Comparison of ENCODE assay signal across 8 cellular contexts in genomic region chr15:41559489-41560177, GRCh38. TPM values are rescaled to one million over a fixed set of nuclear protein-coding genes. Genes with fewer than 3 reads are reported as not detected.
A peak's percentile ranks its signal among the peaks of the same experiment; 100 is the strongest.
DNase-seq lines count a peak whose midpoint lies in the region; ATAC-seq, FAIRE-seq and TF ChIP-seq lines count a peak whose summit lies in the region.

No MANE protein-coding gene starts in this region.

- DNase-seq in CD14-positive monocyte (ENCODE audit: low spot score) (no peak), breast epithelium (ENCODE audit: low spot score in 2 of 2) (peak in 1 of 2 donors; percentile 17), HepG2 (ENCODE audit: low spot score) (no peak), testis (peak; percentile 63), NCI-H2081 (lab: John Stamatoyannopoulos, UW) (no peak)
- DNase-seq in Jurkat, Clone E6-1 (ENCODE audit: low read depth, low spot score): no peak

- TF ChIP-seq POLR2A in breast epithelium (IDR thresholded peaks at IDR 0.05) (no peak), HepG2 (IDR thresholded peaks at IDR 0.05; ENCODE audit: insufficient read depth in 1 of 2, low read depth in 2 of 2, low read length in 2 of 2) (no peak), testis (IDR thresholded peaks at IDR 0.05) (no peak)

- peak overlapping the region; percentile 13 to 52 for H3K27ac ChIP-seq in breast epithelium
- no peak overlapping the region for H3K27ac ChIP-seq in HepG2 (ENCODE audit: extremely low read length, insufficient read depth, low read length)
- peak overlapping the region; percentile 89 to 90 for H3K27ac ChIP-seq in testis

- H3K27me3 Mint-ChIP-seq in CD14-positive monocyte (ENCODE audit: low read depth in 3 of 3): peaks cover 23 to 36% (median 31%) of the 10 kb centered on the region in 3 donors

- H3K4me1 ChIP-seq in breast epithelium (peaks cover 6 to 7% of the 10 kb centered on the region in 2 donors), HepG2 (ENCODE audit: insufficient read depth, low read length) (peaks cover 69% of the 10 kb centered on the region), testis (peaks cover 59% of the 10 kb centered on the region)

- H3K9me3 ChIP-seq in breast epithelium (no peaks in the 10 kb centered on the region), HepG2 (ENCODE audit: low read length) (no peaks in the 10 kb centered on the region), testis (no peaks in the 10 kb centered on the region)

- CTCF ChIA-PET in HepG2 (lab: Yijun Ruan, JAX; ENCODE audit: low intra/inter-chr PET ratio, low total read pairs): interaction anchor here (2.7 kb wide), 1 partner anchor 26 kb away, joined by 10 read pairs; no protein-coding TSS in a partner anchor

- peak overlapping the region; percentile 65 for H3K9ac ChIP-seq in HepG2 (ENCODE audit: insufficient read depth, low read depth, low read length)

- no TSS peak for BruUV-seq in HepG2 (replicated peaks; lab: Mats Ljungman, UMichigan)

- POLR2A ChIA-PET in HepG2 (lab: Yijun Ruan, JAX): interaction anchor here (1.2 to 3.6 kb wide), 2 partner anchors 9 to 16 kb away, joined by 5 to 14 read pairs; partner anchors contain the start of gene RPAP1

- ATAC-seq in HepG2 (no peak), HG02588 (IDR thresholded peaks at IDR 0.05; ENCODE audit: unreplicated experiment) (no peak), HG02938 (IDR thresholded peaks at IDR 0.05; ENCODE audit: unreplicated experiment) (no peak)

- H3K36me3 ChIP-seq in breast epithelium (no peaks in the 10 kb centered on the region), HepG2 (replicated peaks in 1 of 2; ENCODE audit: control insufficient read depth in 1 of 2, insufficient read depth in 2 of 2, low read length in 2 of 2) (0 out of 5 replicates have a peak, but pooled peaks cover 0 to 4% of the 10 kb centered on the region in 2 experiments), testis (ENCODE audit: low read depth, missing control alignments) (no peaks in the 10 kb centered on the region)

- no peak for TF ChIP-seq RAD21 in HepG2 (CRISPR knock-in tag; IDR thresholded peaks at IDR 0.05)

- H3K4me3 Mint-ChIP-seq in CD14-positive monocyte: peak overlapping the region; percentile 85 to 92

- H3K4me1 Mint-ChIP-seq in CD14-positive monocyte: peaks cover 28% of the 10 kb centered on the region

- H3K27me3 ChIP-seq in breast epithelium (no peaks in the 10 kb centered on the region), HepG2 (ENCODE audit: control insufficient read depth in 1 of 2, insufficient read depth in 2 of 2, low read length in 2 of 2) (peaks cover 0 to 5% of the 10 kb centered on the region in 2 experiments; a peak in 2 of 5 replicates), testis (no peaks in the 10 kb centered on the region)

- no peak overlapping the region for H2AFZ ChIP-seq in HepG2 (ENCODE audit: low read length)

- H3K79me2 ChIP-seq in HepG2 (ENCODE audit: insufficient read depth, low read length): no peaks in the 10 kb centered on the region

- FAIRE-seq in HepG2 (lab: Jason Lieb, UNC): no peak

- WGBS in HepG2 (ENCODE audit: low lambda C conversion rate): 40% methylated on average over 13 of the region's 32 CpGs
- WGBS in testis, 2 donors: 1 to 3% methylated on average over 11 to 20 of the region's 32 CpGs

- H3K27ac Mint-ChIP-seq in CD14-positive monocyte: peak overlapping the region in 1 of 7 donors; percentile 50

- intact Hi-C loops in CD14-positive monocyte (cut with micrococcal nuclease): no loop called here
- intact Hi-C loops in breast epithelium (cut with DNase I; ENCODE audit: low total_unique reads): no loop called here
- intact Hi-C loops in HepG2 (cut with micrococcal nuclease; ENCODE audit: unreplicated experiment): loop anchor here (5.0 kb wide), 4 partner anchors 43 to 343 kb away; no protein-coding TSS in a partner anchor
- intact Hi-C loops in testis (cut with DNase I; ENCODE audit: low total_unique reads): no loop called here

- no peak for TF ChIP-seq EP300 in HepG2 (IDR thresholded peaks at IDR 0.05; ENCODE audit: low read depth in 2 of 2, low read length in 2 of 2)
- TF ChIP-seq EP300 in HepG2 (CRISPR knock-in tag; IDR thresholded peaks at IDR 0.05; ENCODE audit: borderline replicate concordance): no peak

- TF ChIP-seq CTCF in CD14-positive monocyte (IDR thresholded peaks at IDR 0.05) (no peak), breast epithelium (IDR thresholded peaks at IDR 0.05) (no peak), HepG2 (CRISPR knock-in tag; IDR thresholded peaks at IDR 0.05) (no peak), testis (IDR thresholded peaks at IDR 0.05) (no peak)

- H3K9me3 Mint-ChIP-seq in CD14-positive monocyte: peaks cover 2 to 11% (median 4%) of the 10 kb centered on the region in 7 donors

- H4K20me1 ChIP-seq in HepG2 (ENCODE audit: insufficient read depth, low read length): no peaks in the 10 kb centered on the region

- H3K4me3 ChIP-seq in Jurkat, Clone E6-1 (ENCODE audit: low read length): peak overlapping the region; percentile 58
- peak overlapping the region; percentile 47 to 97 (median 69) for H3K4me3 ChIP-seq in breast epithelium
- peak overlapping the region; percentile 67 to 82 (median 77); a peak in 5 of 6 replicates for H3K4me3 ChIP-seq in HepG2 (replicated peaks in 1 of 3; ENCODE audit: insufficient read depth in 1 of 3, low read depth in 2 of 3, low read length in 3 of 3)
- H3K4me3 ChIP-seq in testis: peak overlapping the region; percentile 78 to 87

- H3K4me2 ChIP-seq in HepG2 (ENCODE audit: low read depth, low read length): peak overlapping the region; percentile 99

- in situ Hi-C loops in HepG2 (cut with HindIII; ENCODE audit: extremely low pct_ligation_motif_present, low pct_unique_long_range_greater_than_20kb): no loop called here

- H3K36me3 Mint-ChIP-seq in CD14-positive monocyte: peaks cover 0 to 8% of the 10 kb centered on the region in 2 donors

RNA-seq across cellular contexts. Expression of gene TYRO3, which starts 0.6 kb away (rescaled TPM):
- polyA plus RNA-seq in CD14-positive monocyte: under 1 TPM in 1 of 2 donors, not detected in 1; 0.12 TPM
- polyA plus RNA-seq in Jurkat, Clone E6-1 (2012; ENCODE audit: insufficient read depth, insufficient read length): 13.8 TPM
- 10 to 100 TPM in 1 of 3 donors, 1 to 10 TPM in 2; 6.9 to 36.8 (median 8.8) TPM for total RNA-seq in breast epithelium
- total RNA-seq in HepG2 (2016; rRNA removed; fragmentation: Illumina TruSeq; extraction: Trizol): 12.4 and 24.0 TPM in 2 replicates
- 8.5 and 10.2 TPM in 2 replicates for total RNA-seq in HepG2 (2016; cell fraction: cytosol; rRNA removed; fragmentation: Illumina TruSeq; extraction: Trizol; ENCODE audit: low read depth)
- 12.7 and 22.1 TPM in 2 replicates for total RNA-seq in HepG2 (2016; cell fraction: insoluble cytoplasmic fraction; rRNA removed; fragmentation: Illumina TruSeq; extraction: Trizol)
- total RNA-seq in HepG2 (2016; cell fraction: membrane; rRNA removed; fragmentation: Illumina TruSeq; extraction: Trizol): 13.7 and 17.0 TPM in 2 replicates
- total RNA-seq in HepG2 (2016; cell fraction: nucleus; rRNA removed; fragmentation: Illumina TruSeq; extraction: Trizol): 16.6 and 22.9 TPM in 2 replicates
- polyA plus RNA-seq in HepG2 (2011; rRNA removed): 43.6 and 48.0 TPM in 2 replicates
- 34.1 and 42.7 TPM in 2 replicates for polyA plus RNA-seq in HepG2 (2011; cell fraction: cytosol; rRNA removed)
- polyA plus RNA-seq in HepG2 (2011; cell fraction: nucleus; rRNA removed): 45.0 and 51.9 TPM in 2 replicates
- 24.1 and 31.2 TPM in 2 replicates for polyA plus RNA-seq in HepG2 (2012)
- polyA plus RNA-seq in HepG2 (2016; cell fraction: cytosol; fragmentation: Illumina TruSeq; extraction: Trizol; ENCODE audit: low read depth): 3.8 and 5.0 TPM in 2 replicates
- polyA plus RNA-seq in HepG2 (2016; cell fraction: insoluble cytoplasmic fraction; fragmentation: Illumina TruSeq; extraction: Trizol; ENCODE audit: low read depth): 9.1 and 11.5 TPM in 2 replicates
- polyA plus RNA-seq in HepG2 (2016; cell fraction: membrane; fragmentation: Illumina TruSeq; extraction: Trizol; ENCODE audit: low read depth): 8.9 and 12.0 TPM in 2 replicates
- polyA plus RNA-seq in HepG2 (2016; cell fraction: nucleus; fragmentation: Illumina TruSeq; extraction: Trizol; ENCODE audit: insufficient read depth, low read depth): 23.9 and 24.2 TPM in 2 replicates
- 189 and 236 TPM in 2 replicates for polyA minus RNA-seq in HepG2 (2011; rRNA and poly(A)+ RNA removed; ENCODE audit: low replicate concordance)
- 48.4 and 49.0 TPM in 2 replicates for polyA minus RNA-seq in HepG2 (2011; cell fraction: cytosol; rRNA and poly(A)+ RNA removed)
- polyA minus RNA-seq in HepG2 (2011; cell fraction: nucleus; rRNA and poly(A)+ RNA removed): 33.2 and 34.2 TPM in 2 replicates
- total RNA-seq in testis: 100 to 1,000 TPM; 107 to 156 TPM
- 99.0 TPM for polyA plus RNA-seq in testis (ENCODE audit: insufficient read depth, low read depth, low replicate concordance)

RNA-seq across cellular contexts. Expression of gene RPAP1, which starts 15.6 kb away (rescaled TPM):
- polyA plus RNA-seq in CD14-positive monocyte (1 to 10 TPM; 2.7 to 2.9 TPM), HepG2 (2011; rRNA removed) (15.1 and 16.2 TPM in 2 replicates), testis (ENCODE audit: insufficient read depth, low read depth, low replicate concordance) (36.3 TPM)
- 42.6 TPM for polyA plus RNA-seq in Jurkat, Clone E6-1 (2012; ENCODE audit: insufficient read depth, insufficient read length)
- total RNA-seq in breast epithelium (10 to 100 TPM; 22.7 to 28.2 (median 27.1) TPM), HepG2 (2016; rRNA removed; fragmentation: Illumina TruSeq; extraction: Trizol) (20.6 and 28.1 TPM in 2 replicates), testis (10 to 100 TPM; 49.4 to 70.9 TPM)
- total RNA-seq in HepG2 (2016; cell fraction: cytosol; rRNA removed; fragmentation: Illumina TruSeq; extraction: Trizol; ENCODE audit: low read depth): 2.9 and 4.8 TPM in 2 replicates
- 19.4 and 24.9 TPM in 2 replicates for total RNA-seq in HepG2 (2016; cell fraction: insoluble cytoplasmic fraction; rRNA removed; fragmentation: Illumina TruSeq; extraction: Trizol)
- total RNA-seq in HepG2 (2016; cell fraction: membrane; rRNA removed; fragmentation: Illumina TruSeq; extraction: Trizol): 7.5 and 9.5 TPM in 2 replicates
- 20.1 and 24.6 TPM in 2 replicates for total RNA-seq in HepG2 (2016; cell fraction: nucleus; rRNA removed; fragmentation: Illumina TruSeq; extraction: Trizol)
- polyA plus RNA-seq in HepG2 (2011; cell fraction: cytosol; rRNA removed): 7.0 and 9.8 TPM in 2 replicates
- polyA plus RNA-seq in HepG2 (2011; cell fraction: nucleus; rRNA removed): 56.6 and 66.8 TPM in 2 replicates
- polyA plus RNA-seq in HepG2 (2012): 26.5 TPM in 2 replicates
- 2.1 and 2.5 TPM in 2 replicates for polyA plus RNA-seq in HepG2 (2016; cell fraction: cytosol; fragmentation: Illumina TruSeq; extraction: Trizol; ENCODE audit: low read depth)
- 15.7 and 22.2 TPM in 2 replicates for polyA plus RNA-seq in HepG2 (2016; cell fraction: insoluble cytoplasmic fraction; fragmentation: Illumina TruSeq; extraction: Trizol; ENCODE audit: low read depth)
- polyA plus RNA-seq in HepG2 (2016; cell fraction: membrane; fragmentation: Illumina TruSeq; extraction: Trizol; ENCODE audit: low read depth): 3.5 and 5.6 TPM in 2 replicates
- polyA plus RNA-seq in HepG2 (2016; cell fraction: nucleus; fragmentation: Illumina TruSeq; extraction: Trizol; ENCODE audit: insufficient read depth, low read depth): 36.5 and 38.9 TPM in 2 replicates
- 24.4 and 46.4 TPM in 2 replicates for polyA minus RNA-seq in HepG2 (2011; rRNA and poly(A)+ RNA removed; ENCODE audit: low replicate concordance)
- 13.8 and 16.5 TPM in 2 replicates for polyA minus RNA-seq in HepG2 (2011; cell fraction: cytosol; rRNA and poly(A)+ RNA removed)
- polyA minus RNA-seq in HepG2 (2011; cell fraction: nucleus; rRNA and poly(A)+ RNA removed): 27.7 and 30.0 TPM in 2 replicates

RNA-seq across cellular contexts. Expression of gene LTK, which starts 46.0 kb away (rescaled TPM):
- polyA plus RNA-seq in CD14-positive monocyte (not detected), HepG2 (2011; rRNA removed) (0.01 and 0.05 TPM in 2 replicates), testis (ENCODE audit: insufficient read depth, low read depth, low replicate concordance) (2.9 TPM)
- not detected for polyA plus RNA-seq in Jurkat, Clone E6-1 (2012; ENCODE audit: insufficient read depth, insufficient read length)
- total RNA-seq in breast epithelium (under 1 TPM in 2 of 3 donors, not detected in 1; 0.29 to 0.66 TPM), HepG2 (2016; rRNA removed; fragmentation: Illumina TruSeq; extraction: Trizol) (not detected in 2 replicates), testis (1 to 10 TPM; 3.7 to 4.2 TPM)
- total RNA-seq in HepG2 (2016; cell fraction: cytosol; rRNA removed; fragmentation: Illumina TruSeq; extraction: Trizol; ENCODE audit: low read depth): not detected in 2 replicates
- not detected in 2 replicates for total RNA-seq in HepG2 (2016; cell fraction: insoluble cytoplasmic fraction; rRNA removed; fragmentation: Illumina TruSeq; extraction: Trizol)
- not detected in 2 replicates for total RNA-seq in HepG2 (2016; cell fraction: membrane; rRNA removed; fragmentation: Illumina TruSeq; extraction: Trizol)
- 0.12 TPM in 1 of 2 replicates, not detected in the other for total RNA-seq in HepG2 (2016; cell fraction: nucleus; rRNA removed; fragmentation: Illumina TruSeq; extraction: Trizol)
- 0.05 TPM in 1 of 2 replicates, not detected in the other for polyA plus RNA-seq in HepG2 (2011; cell fraction: cytosol; rRNA removed)
- polyA plus RNA-seq in HepG2 (2011; cell fraction: nucleus; rRNA removed): 0.63 and 0.68 TPM in 2 replicates
- 0.19 TPM in 1 of 2 replicates, not detected in the other for polyA plus RNA-seq in HepG2 (2012)
- not detected in 2 replicates for polyA plus RNA-seq in HepG2 (2016; cell fraction: cytosol; fragmentation: Illumina TruSeq; extraction: Trizol; ENCODE audit: low read depth)
- polyA plus RNA-seq in HepG2 (2016; cell fraction: insoluble cytoplasmic fraction; fragmentation: Illumina TruSeq; extraction: Trizol; ENCODE audit: low read depth): not detected in 2 replicates
- not detected in 2 replicates for polyA plus RNA-seq in HepG2 (2016; cell fraction: membrane; fragmentation: Illumina TruSeq; extraction: Trizol; ENCODE audit: low read depth)
- polyA plus RNA-seq in HepG2 (2016; cell fraction: nucleus; fragmentation: Illumina TruSeq; extraction: Trizol; ENCODE audit: insufficient read depth, low read depth): not detected in 2 replicates
- 0.37 TPM in 1 of 2 replicates, not detected in the other for polyA minus RNA-seq in HepG2 (2011; rRNA and poly(A)+ RNA removed; ENCODE audit: low replicate concordance)
- not detected in 2 replicates for polyA minus RNA-seq in HepG2 (2011; cell fraction: cytosol; rRNA and poly(A)+ RNA removed)
- polyA minus RNA-seq in HepG2 (2011; cell fraction: nucleus; rRNA and poly(A)+ RNA removed): not detected in 2 replicates
